ENCODE assay signal across 27 cellular contexts in genomic region chr12:23495472-23495871, GRCh38.
DNase-seq lines count a peak whose midpoint lies in the region; ATAC-seq, FAIRE-seq and TF ChIP-seq lines count a peak whose summit lies in the region.
"Had no signal": no experiment of that assay in that cellular context is flagged by ENCODE, and none has a peak within 500 bp of the region (broad histone marks: within the 10 kb centered on the region; RNA-seq: fewer than 3 reads in every experiment).

No MANE protein-coding gene starts in this region.

- H4K20me1 ChIP-seq in K562 (replicated peaks; ENCODE audit: control insufficient read depth, insufficient read depth, low read length), result no peaks in the 10 kb centered on the region
- H4K20me1 ChIP-seq: BLaER1 had no signal

- in situ Hi-C loops in K562 (cut with MboI), result no loop called here
- in situ Hi-C loops in G401 (cut with HindIII; ENCODE audit: low sequenced_read_pairs), result no loop called here

- H3K27ac Mint-ChIP-seq in activated T-helper 1 cell treated with anti-CD3 and anti-CD28 coated beads, Interleukin-12 subunit alpha, Interleukin-12 subunit beta, Interleukin-2, Interleukin-4 antibody, amounts not matched to agents 30 ng/mL and 10 ng/mL and 1 ng/mL, durations not matched to agents 14 hours and 24 hours and 36 hours, result no peak overlapping the region
- H3K27ac Mint-ChIP-seq in activated T-helper 17 cell treated with anti-CD3 and anti-CD28 coated beads, Interleukin-2, amount 50 U/mL, for 72 hours, result no peak overlapping the region
- H3K27ac Mint-ChIP-seq: CD14-positive monocyte; CD4-positive, alpha-beta memory T cell; CD4-positive, CD25-positive, alpha-beta regulatory T cell; CD8-positive, alpha-beta memory T cell had no signal

- no peak for TF ChIP-seq CTCF in K562 (IDR thresholded peaks at IDR 0.05 in 2 of 3, conservative IDR thresholded peaks at IDR 0.05 in 1 of 3; ENCODE audit: insufficient read depth in 2 of 3, low read depth in 1 of 3, low read length in 3 of 3)
- no peak for TF ChIP-seq CTCF in bronchial epithelial cell (IDR thresholded peaks at IDR 0.05; ENCODE audit: insufficient read depth, low read length, severe bottlenecking)
- TF ChIP-seq CTCF in foreskin keratinocyte (conservative IDR thresholded peaks at IDR 0.05), result no peak
- no peak for TF ChIP-seq CTCF in mucosa of descending colon (IDR thresholded peaks at IDR 0.05)

- no peak overlapping the region for H2AFZ ChIP-seq in K562 (ENCODE audit: low read depth, low read length)

- POLR2A ChIA-PET in K562 (lab: Yijun Ruan, JAX), result interaction anchor here (1.0 kb wide), 1 partner anchor 14 kb away, joined by 3 read pairs; no protein-coding TSS in a partner anchor

- no peak overlapping the region for H3K4me3 Mint-ChIP-seq in activated T-helper 1 cell treated with anti-CD3 and anti-CD28 coated beads, Interleukin-12 subunit alpha, Interleukin-12 subunit beta, Interleukin-2, Interleukin-4 antibody, amounts not matched to agents 30 ng/mL and 10 ng/mL and 1 ng/mL, durations not matched to agents 14 hours and 24 hours and 36 hours
- no peak overlapping the region for H3K4me3 Mint-ChIP-seq in activated T-helper 17 cell treated with anti-CD3 and anti-CD28 coated beads, Interleukin-2, amount 50 U/mL, for 72 hours
- H3K4me3 Mint-ChIP-seq: CD14-positive monocyte; CD4-positive, alpha-beta memory T cell; CD4-positive, CD25-positive, alpha-beta regulatory T cell; CD8-positive, alpha-beta memory T cell had no signal

- no peak overlapping the region for H3K4me3 ChIP-seq in K562
- H3K4me3 ChIP-seq in bronchial epithelial cell (ENCODE audit: low read depth, low read length), result no peak overlapping the region
- H3K4me3 ChIP-seq in mucosa of descending colon, result no peak overlapping the region
- H3K4me3 ChIP-seq: BLaER1 had no signal

- TF ChIP-seq RAD21 in K562 (CRISPR knock-in tag; conservative IDR thresholded peaks at IDR 0.05 in 1 of 2, IDR thresholded peaks at IDR 0.05 in 1 of 2), result no peak

- no peak for TF ChIP-seq POLR2A in K562 (conservative IDR thresholded peaks at IDR 0.05)

- WGBS in K562 (ENCODE audit: insufficient coverage, low coverage, missing lambda C conversion rate), result 61% methylated on average over 2 of the region's 2 CpGs

- H3K4me1 Mint-ChIP-seq in activated T-helper 1 cell treated with anti-CD3 and anti-CD28 coated beads, Interleukin-12 subunit alpha, Interleukin-12 subunit beta, Interleukin-2, Interleukin-4 antibody, amounts not matched to agents 30 ng/mL and 10 ng/mL and 1 ng/mL, durations not matched to agents 14 hours and 24 hours and 36 hours (ENCODE audit: low read depth), result no peaks in the 10 kb centered on the region
- H3K4me1 Mint-ChIP-seq in activated T-helper 17 cell treated with anti-CD3 and anti-CD28 coated beads, Interleukin-2, amount 50 U/mL, for 72 hours, result no peaks in the 10 kb centered on the region
- H3K4me1 Mint-ChIP-seq: CD14-positive monocyte; CD4-positive, alpha-beta memory T cell; CD4-positive, CD25-positive, alpha-beta regulatory T cell; CD8-positive, alpha-beta memory T cell had no signal

- CTCF ChIA-PET in K562 (lab: Yijun Ruan, JAX; ENCODE audit: low intra/inter-chr PET ratio), result no interaction called here

- no peaks in the 10 kb centered on the region for H3K4me1 ChIP-seq in K562 (replicated peaks in 1 of 2; ENCODE audit: control insufficient read depth in 2 of 2, insufficient read depth in 2 of 2, low read length in 2 of 2)
- no peaks in the 10 kb centered on the region for H3K4me1 ChIP-seq in foreskin keratinocyte
- H3K4me1 ChIP-seq in mucosa of descending colon (ENCODE audit: low read depth), result no peaks in the 10 kb centered on the region
- H3K4me1 ChIP-seq: BE2C, BLaER1 had no signal

- H3K27me3 ChIP-seq in K562 (ENCODE audit: control insufficient read depth in 2 of 2, insufficient read depth in 2 of 2, low read length in 2 of 2) (no peaks in the 10 kb centered on the region), bronchial epithelial cell (ENCODE audit: control insufficient read depth, insufficient read depth, low read length) (no peaks in the 10 kb centered on the region), foreskin keratinocyte (no peaks in the 10 kb centered on the region)
- H3K27me3 ChIP-seq: BE2C, BLaER1 had no signal

- TF ChIP-seq EP300 in K562 (IDR thresholded peaks at IDR 0.05; ENCODE audit: low read length), result no peak

- FAIRE-seq in K562 (lab: Jason Lieb, UNC) (no peak), bronchial epithelial cell (lab: Jason Lieb, UNC) (no peak)
- FAIRE-seq: G401.6, GM12891, GM19239 had no signal

- intact Hi-C loops in K562 (cut with micrococcal nuclease) (no loop called here), mucosa of descending colon (cut with DNase I, micrococcal nuclease) (no loop called here)
- intact Hi-C loops in activated T-helper 1 cell treated with anti-CD3 and anti-CD28 coated beads, Interleukin-12 subunit alpha, Interleukin-12 subunit beta, Interleukin-2, Interleukin-4 antibody, amounts not matched to agents 30 ng/mL and 10 ng/mL and 1 ng/mL, durations not matched to agents 14 hours and 24 hours and 36 hours (cut with micrococcal nuclease), result no loop called here

- peaks cover 5% of the 10 kb centered on the region; the same call in 2 of the 3 replicates for H3K36me3 ChIP-seq in K562 (ENCODE audit: control insufficient read depth, insufficient read depth, low read length)
- H3K36me3 ChIP-seq in bronchial epithelial cell (ENCODE audit: control insufficient read depth, insufficient read depth, low read length), result no peaks in the 10 kb centered on the region
- H3K36me3 ChIP-seq in mucosa of descending colon (ENCODE audit: low read depth), result no peaks in the 10 kb centered on the region
- H3K36me3 ChIP-seq: BE2C, BLaER1 had no signal

- peaks cover 18% of the 10 kb centered on the region; the same call in 2 of the 3 replicates for H3K79me2 ChIP-seq in K562 (ENCODE audit: control insufficient read depth, insufficient read depth, low read length)

- no peaks in the 10 kb centered on the region for H3K36me3 Mint-ChIP-seq in activated T-helper 1 cell treated with anti-CD3 and anti-CD28 coated beads, Interleukin-12 subunit alpha, Interleukin-12 subunit beta, Interleukin-2, Interleukin-4 antibody, amounts not matched to agents 30 ng/mL and 10 ng/mL and 1 ng/mL, durations not matched to agents 14 hours and 24 hours and 36 hours (ENCODE audit: low read depth)
- no peaks in the 10 kb centered on the region for H3K36me3 Mint-ChIP-seq in activated T-helper 17 cell treated with anti-CD3 and anti-CD28 coated beads, Interleukin-2, amount 50 U/mL, for 72 hours (ENCODE audit: low read depth)
- H3K36me3 Mint-ChIP-seq: CD14-positive monocyte; CD4-positive, alpha-beta memory T cell; CD4-positive, CD25-positive, alpha-beta regulatory T cell; CD8-positive, alpha-beta memory T cell had no signal

- no peaks in the 10 kb centered on the region for H3K9me3 Mint-ChIP-seq in activated T-helper 1 cell treated with anti-CD3 and anti-CD28 coated beads, Interleukin-12 subunit alpha, Interleukin-12 subunit beta, Interleukin-2, Interleukin-4 antibody, amounts not matched to agents 30 ng/mL and 10 ng/mL and 1 ng/mL, durations not matched to agents 14 hours and 24 hours and 36 hours
- H3K9me3 Mint-ChIP-seq in activated T-helper 17 cell treated with anti-CD3 and anti-CD28 coated beads, Interleukin-2, amount 50 U/mL, for 72 hours, result peaks cover 4% of the 10 kb centered on the region

- H3K27ac ChIP-seq in K562 (ENCODE audit: extremely low read depth, low read depth, low read length) (no peak overlapping the region), foreskin keratinocyte (no peak overlapping the region)
- H3K27ac ChIP-seq: BLaER1 had no signal

- DNase-seq in K562 (ENCODE audit: extremely low read depth in 1 of 4, low spot score in 3 of 4) (no peak), bronchial epithelial cell (ENCODE audit: low read depth) (peak; percentile 34), foreskin keratinocyte (peak in 1 of 2 donors; percentile 7), mucosa of descending colon (no peak), G401 (ENCODE audit: low spot score) (no peak)
- no peak for DNase-seq in activated T-helper 1 cell treated with anti-CD3 and anti-CD28 coated beads, Interleukin-12 subunit alpha, Interleukin-12 subunit beta, Interleukin-2, Interleukin-4 antibody, amounts not matched to agents 30 ng/mL and 10 ng/mL and 1 ng/mL, durations not matched to agents 14 hours and 24 hours and 36 hours (ENCODE audit: low spot score)
- DNase-seq: 8988T; ACHN; BE2C; C1 segment of cervical spinal cord; CD4-positive, alpha-beta memory T cell; CD4-positive, CD25-positive, alpha-beta regulatory T cell; CD8-positive, alpha-beta memory T cell; COR-L47; DMS 273 treated with DMSO at 0.1 percent for 48 hours; DMS153; DMS53; DMS79; DND-41; EL; GF-D8 had no signal

- no peak overlapping the region for H3K4me2 ChIP-seq in K562 (ENCODE audit: insufficient read depth, low read length)
- H3K4me2 ChIP-seq: BLaER1 had no signal

- BruUV-seq in K562 (replicated peaks; lab: Mats Ljungman, UMichigan), result no TSS peak

- no peak for ATAC-seq in K562
- ATAC-seq in foreskin keratinocyte, result peak; percentile 62
- ATAC-seq in mucosa of descending colon, result peak; percentile 31
- no peak for ATAC-seq in activated T-helper 17 cell treated with anti-CD3 and anti-CD28 coated beads, Interleukin-2, amount 50 U/mL, for 72 hours (replicated peaks)

- no peaks in the 10 kb centered on the region for H3K9me1 ChIP-seq in K562 (ENCODE audit: control insufficient read depth, insufficient read depth, low read length)

- H3K9me3 ChIP-seq in K562 (replicated peaks; ENCODE audit: control insufficient read depth, insufficient read depth, low read depth, low read length) (peaks cover 5% of the 10 kb centered on the region), mucosa of descending colon (peaks cover 6% of the 10 kb centered on the region)
- H3K9me3 ChIP-seq: BE2C had no signal

- no peak overlapping the region for H3K9ac ChIP-seq in K562 (ENCODE audit: insufficient read depth in 1 of 2, low read depth in 2 of 2, low read length in 2 of 2)
- H3K9ac ChIP-seq: BLaER1 had no signal

- H3K27me3 Mint-ChIP-seq in activated T-helper 1 cell treated with anti-CD3 and anti-CD28 coated beads, Interleukin-12 subunit alpha, Interleukin-12 subunit beta, Interleukin-2, Interleukin-4 antibody, amounts not matched to agents 30 ng/mL and 10 ng/mL and 1 ng/mL, durations not matched to agents 14 hours and 24 hours and 36 hours (ENCODE audit: insufficient read depth), result no peaks in the 10 kb centered on the region
- H3K27me3 Mint-ChIP-seq in activated T-helper 17 cell treated with anti-CD3 and anti-CD28 coated beads, Interleukin-2, amount 50 U/mL, for 72 hours, result no peaks in the 10 kb centered on the region
- H3K27me3 Mint-ChIP-seq: CD4-positive, alpha-beta memory T cell; CD4-positive, CD25-positive, alpha-beta regulatory T cell; CD8-positive, alpha-beta memory T cell had no signal

Comparison
In these comparisons a context has a peak if more than half of its experiments do, and no peak if none do; other contexts are left out.
1. ATAC-seq: peak in foreskin keratinocyte (single experiment) and mucosa of descending colon (single experiment); none in K562 (single experiment) and activated T-helper 17 cell treated with anti-CD3 and anti-CD28 coated beads, Interleukin-2, amount 50 U/mL, for 72 hours (single experiment).